Comparison of ENCODE assay signal across 9 cellular contexts in the genomic region with DNA sequence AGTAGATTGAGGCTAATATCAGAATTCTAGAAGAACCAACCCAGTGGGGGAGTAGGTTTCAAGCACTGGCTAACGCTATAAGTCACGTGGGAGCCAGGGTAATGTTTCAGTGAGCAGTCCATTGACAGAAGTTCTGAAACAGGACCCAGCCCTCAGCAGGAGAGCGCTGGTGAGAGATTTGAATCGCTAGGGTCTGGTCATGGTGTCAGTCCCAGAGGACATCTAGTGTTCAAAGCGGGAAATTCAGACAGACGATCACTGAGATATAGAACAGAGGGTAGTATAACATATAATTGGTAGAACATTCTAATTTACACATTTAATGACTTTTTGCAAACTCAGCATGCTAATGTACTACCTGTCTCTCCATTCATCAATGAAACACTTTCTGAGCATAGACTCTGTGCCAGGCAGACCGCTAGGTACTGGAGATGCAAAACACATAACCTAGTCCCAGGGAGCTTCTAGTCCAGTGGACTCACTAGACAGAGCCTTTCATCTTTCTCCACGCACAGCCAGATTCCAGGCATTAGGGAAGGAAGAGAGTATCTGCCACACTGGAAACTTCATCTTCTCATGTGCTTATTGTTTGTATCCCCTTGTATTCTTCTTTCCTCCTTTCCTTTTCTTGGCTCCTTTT. TPM values are rescaled to one million over a fixed set of nuclear protein-coding genes. Genes with fewer than 3 reads are reported as not detected.
DNase-seq lines count a peak whose midpoint lies in the region; ATAC-seq and TF ChIP-seq lines count a peak whose summit lies in the region.
"Had no signal": no experiment of that assay in that cellular context is flagged by ENCODE, and none has a peak within 500 bp of the region (broad histone marks: within the 10 kb centered on the region; RNA-seq: fewer than 3 reads in every experiment).

No MANE protein-coding gene starts in this region.

- no peak overlapping the region for H3K27ac Mint-ChIP-seq in CD4-positive, alpha-beta memory T cell
- no peak overlapping the region for H3K27ac Mint-ChIP-seq in neural progenitor cell
- H3K27ac Mint-ChIP-seq: T-helper 1 cell treated with Interleukin-12 subunit alpha and Interleukin-12 subunit beta and Interleukin-4 antibody, amounts not matched to agents 30 μg/mL and 1 μg/mL, for 36 hours had no signal

- peaks cover 0 to 8% (median 4%) of the 10 kb centered on the region in 4 donors for H3K4me1 Mint-ChIP-seq in CD4-positive, alpha-beta memory T cell
- H3K4me1 Mint-ChIP-seq in neural progenitor cell: no peaks in the 10 kb centered on the region

- no peak overlapping the region for H3K4me3 Mint-ChIP-seq in CD4-positive, alpha-beta memory T cell
- no peak overlapping the region for H3K4me3 Mint-ChIP-seq in neural progenitor cell
- H3K4me3 Mint-ChIP-seq: T-helper 1 cell treated with Interleukin-12 subunit alpha and Interleukin-12 subunit beta and Interleukin-4 antibody, amounts not matched to agents 30 μg/mL and 1 μg/mL, for 36 hours had no signal

- H3K9me3 Mint-ChIP-seq in CD4-positive, alpha-beta memory T cell: no peaks in the 10 kb centered on the region
- H3K9me3 Mint-ChIP-seq in neural progenitor cell: no peaks in the 10 kb centered on the region
- H3K9me3 Mint-ChIP-seq: T-helper 1 cell treated with Interleukin-12 subunit alpha and Interleukin-12 subunit beta and Interleukin-4 antibody, amounts not matched to agents 30 μg/mL and 1 μg/mL, for 36 hours had no signal

- H3K36me3 ChIP-seq in CD4-positive, alpha-beta memory T cell (ENCODE audit: insufficient read depth, low read length): no peaks in the 10 kb centered on the region
- no peaks in the 10 kb centered on the region for H3K36me3 ChIP-seq in neural progenitor cell

- peaks cover 16 to 17% of the 10 kb centered on the region in 2 donors for H3K27me3 Mint-ChIP-seq in CD4-positive, alpha-beta memory T cell
- peaks cover 9% of the 10 kb centered on the region for H3K27me3 Mint-ChIP-seq in neural progenitor cell (ENCODE audit: insufficient read depth, low read depth)

- no peak overlapping the region for H3K4me3 ChIP-seq in CD4-positive, alpha-beta memory T cell (ENCODE audit: low read length in 2 of 2)
- H3K4me3 ChIP-seq in fibroblast of the aortic adventitia (ENCODE audit: low read depth, low read length): no peak overlapping the region
- no peak overlapping the region for H3K4me3 ChIP-seq in neural progenitor cell

- H2AFZ ChIP-seq in neural progenitor cell (replicated peaks): no peak overlapping the region

- no peaks in the 10 kb centered on the region for H3K79me2 ChIP-seq in neural progenitor cell (ENCODE audit: low read depth)

- POLR2A ChIA-PET in CD4-positive, alpha-beta memory T cell (lab: Charles Lee; ENCODE audit: partially characterized antibody): interaction anchor here (0.7 kb wide), 1 partner anchor 116 kb away, joined by 5 read pairs; no protein-coding TSS in a partner anchor

- CTCF ChIA-PET in CD4-positive, alpha-beta memory T cell (lab: Charles Lee; ENCODE audit: partially characterized antibody): interaction anchor here (0.8 to 6.5 kb wide), 13 partner anchors 11 to 192 kb away, joined by 3 to 64 read pairs (median 5); no protein-coding TSS in a partner anchor

- TF ChIP-seq CTCF in fibroblast of the aortic adventitia (IDR thresholded peaks at IDR 0.05; ENCODE audit: insufficient read depth, low read length): peak; percentile 65
- TF ChIP-seq CTCF in neural progenitor cell (IDR thresholded peaks at IDR 0.05): peak; percentile 76

- peak; percentile 47 to 62 (median 57) for DNase-seq in CD4-positive, alpha-beta memory T cell
- DNase-seq in NCI-H748 (lab: John Stamatoyannopoulos, UW; ENCODE audit: unreplicated experiment) (peak; percentile 48), activated T-cell treated with anti-CD3 and anti-CD28 coated beads for 24 hours (ENCODE audit: low read depth) (peak; percentile 11), fibroblast of the aortic adventitia (ENCODE audit: low read depth) (peak; percentile 70), neural progenitor cell (ENCODE audit: low spot score) (peak; percentile 85), NCI-H1436 (lab: John Stamatoyannopoulos, UW) (no peak)

- H3K4me2 ChIP-seq in neural progenitor cell: peak overlapping the region; percentile 7

- H3K36me3 Mint-ChIP-seq in CD4-positive, alpha-beta memory T cell: no peaks in the 10 kb centered on the region
- no peaks in the 10 kb centered on the region for H3K36me3 Mint-ChIP-seq in neural progenitor cell

- H3K9ac ChIP-seq in neural progenitor cell: no peak overlapping the region

- H3K9me3 ChIP-seq in CD4-positive, alpha-beta memory T cell (ENCODE audit: control insufficient read depth in 1 of 2, low read length in 2 of 2): no peaks in the 10 kb centered on the region
- H3K9me3 ChIP-seq in neural progenitor cell (ENCODE audit: low read depth): no peaks in the 10 kb centered on the region

- no peaks in the 10 kb centered on the region for H3F3A ChIP-seq in neural progenitor cell (ENCODE audit: low read depth)

- peaks cover 3% of the 10 kb centered on the region for H3K27me3 ChIP-seq in CD4-positive, alpha-beta memory T cell (ENCODE audit: insufficient read depth, low read length)
- H3K27me3 ChIP-seq in neural progenitor cell: peaks cover 69% of the 10 kb centered on the region

- peak; percentile 71 for ATAC-seq in GM19025 (IDR thresholded peaks at IDR 0.05; ENCODE audit: low read depth, unreplicated experiment)
- ATAC-seq in HG03159 (IDR thresholded peaks at IDR 0.05; ENCODE audit: unreplicated experiment): peak; percentile 88

- no peaks in the 10 kb centered on the region for H4K20me1 ChIP-seq in neural progenitor cell (ENCODE audit: low read depth)

- intact Hi-C loops in CD4-positive, alpha-beta memory T cell (cut with micrococcal nuclease): loop anchor here (1.0 to 10.0 kb wide), 5 partner anchors 97 to 531 kb away; a partner anchor contains a TSS

- H3K4me1 ChIP-seq in CD4-positive, alpha-beta memory T cell (ENCODE audit: insufficient read depth, low read length): no peaks in the 10 kb centered on the region
- H3K4me1 ChIP-seq in neural progenitor cell: peaks cover 7% of the 10 kb centered on the region

- no peak overlapping the region for H3K27ac ChIP-seq in CD4-positive, alpha-beta memory T cell (ENCODE audit: low read depth, low read length)
- H3K27ac ChIP-seq in neural progenitor cell: no peak overlapping the region

RNA-seq across cellular contexts. Expression of a gene that starts 35.4 kb away (rescaled TPM):
- not detected for total RNA-seq in CD4-positive, alpha-beta memory T cell
- polyA plus RNA-seq in CD4-positive, alpha-beta memory T cell: not detected
- total RNA-seq in fibroblast of the aortic adventitia (ENCODE audit: low replicate concordance) (not detected in 2 replicates), neural progenitor cell (ENCODE audit: low replicate concordance) (not detected in 2 replicates)

RNA-seq across cellular contexts. Expression of a gene that starts 53.1 kb away (rescaled TPM):
- 1 to 10 TPM; 4.9 to 5.3 TPM for total RNA-seq in CD4-positive, alpha-beta memory T cell
- not detected for polyA plus RNA-seq in CD4-positive, alpha-beta memory T cell
- total RNA-seq in fibroblast of the aortic adventitia (ENCODE audit: low replicate concordance) (1.7 TPM in 1 of 2 replicates, not detected in the other), neural progenitor cell (ENCODE audit: low replicate concordance) (5.7 TPM in 1 of 2 replicates, not detected in the other)
